ENCODE assay signal across 1 cellular context in the genomic region with DNA sequence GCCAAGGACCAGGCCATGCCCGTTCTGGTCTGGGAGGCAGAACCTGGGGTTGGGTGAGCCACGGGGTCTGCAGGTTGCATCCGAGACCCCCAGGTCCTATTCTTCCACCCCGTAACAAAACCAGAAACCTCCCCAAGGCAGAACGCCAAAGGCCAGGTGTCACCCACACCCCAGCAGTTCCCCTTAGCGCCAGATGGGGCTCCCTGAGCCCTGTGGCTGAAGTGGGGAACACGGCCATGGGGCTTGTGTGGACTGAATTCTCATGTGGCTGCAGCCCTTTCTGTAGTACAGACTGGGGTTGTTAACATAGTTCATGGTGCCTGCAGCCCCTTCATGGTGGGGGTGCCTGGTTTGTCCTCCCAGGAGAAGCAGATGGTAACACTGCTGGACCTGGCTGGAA.
TF ChIP-seq lines count a peak whose summit lies in the region.

No MANE protein-coding gene starts in this region.

TF ChIP-seq in A549, 52 proteins besides CTCF, POLR2A, EP300 and RAD21 (continued from another document):
- TF ChIP-seq MAFK (IDR thresholded peaks at IDR 0.05; ENCODE audit: partially characterized antibody), result no peak
- no peak for TF ChIP-seq CHD2 (IDR thresholded peaks at IDR 0.05; ENCODE audit: low read length, partially characterized antibody)
- no peak for TF ChIP-seq MAX (IDR thresholded peaks at IDR 0.05)
- no peak for TF ChIP-seq SREBF2 (IDR thresholded peaks at IDR 0.05)
- no peak for TF ChIP-seq RFX5 (IDR thresholded peaks at IDR 0.05)
- no peak for TF ChIP-seq EHMT2 (IDR thresholded peaks at IDR 0.05; ENCODE audit: low read depth)
- no peak for TF ChIP-seq POLR2AphosphoS2 (conservative IDR thresholded peaks at IDR 0.05; ENCODE audit: low read length)
- TF ChIP-seq TP53 (CRISPR knock-in tag; IDR thresholded peaks at IDR 0.05), result no peak
- no peak for TF ChIP-seq NFE2L2 (conservative IDR thresholded peaks at IDR 0.05; ENCODE audit: low read length)
- TF ChIP-seq CEBPB (IDR thresholded peaks at IDR 0.05), result no peak
